Comparison of ENCODE assay signal across 1 cellular context in the genomic region with DNA sequence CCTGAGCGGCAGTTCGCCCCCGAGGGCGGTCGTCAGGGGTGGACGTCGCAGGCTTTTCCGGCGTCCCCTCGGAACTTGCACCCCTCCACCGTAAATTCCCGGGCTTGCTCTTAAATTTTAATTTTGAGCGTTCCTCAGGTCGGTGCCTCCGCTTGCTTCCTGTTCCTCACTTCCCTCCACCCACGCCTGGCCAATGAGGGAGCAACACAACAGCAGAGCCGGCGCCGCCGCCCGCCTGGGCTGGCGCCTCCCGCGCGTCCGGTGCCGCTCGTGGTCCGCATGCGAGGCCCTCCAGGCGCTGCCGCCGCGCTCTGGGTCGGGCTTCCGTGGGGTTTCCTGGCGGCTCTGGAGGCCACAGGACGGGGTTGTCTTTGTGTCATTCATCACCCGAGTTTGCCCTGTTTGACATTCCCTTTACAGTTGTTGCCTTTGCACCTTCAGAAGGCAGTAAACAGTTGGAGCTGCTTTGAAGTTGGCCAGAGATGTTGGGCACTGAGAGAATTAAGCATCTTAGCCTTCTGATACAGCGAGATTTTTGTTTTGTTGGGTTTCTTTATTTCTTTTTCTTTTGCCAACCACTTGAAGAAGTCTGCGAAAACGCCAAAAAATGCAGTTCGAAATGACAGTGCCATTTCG.
TF ChIP-seq lines count a peak whose summit lies in the region.

No MANE protein-coding gene starts in this region.

TF ChIP-seq in GM23338, 12 proteins besides CTCF, POLR2A, EP300 and RAD21 (continued from another document):
- TF ChIP-seq ZNF462 (CRISPR knock-in tag; IDR thresholded peaks at IDR 0.05) (no peak), EZH2 (IDR thresholded peaks at IDR 0.05; ENCODE audit: low read depth, unreplicated experiment) (no peak), ZNF331 (CRISPR knock-in tag; IDR thresholded peaks at IDR 0.05; ENCODE audit: low read depth) (no peak), NANOG (IDR thresholded peaks at IDR 0.05; ENCODE audit: borderline replicate concordance) (no peak), EZH2phosphoT487 (IDR thresholded peaks at IDR 0.05; ENCODE audit: unreplicated experiment) (no peak), REST (IDR thresholded peaks at IDR 0.05; ENCODE audit: unreplicated experiment) (no peak), ZNF114 (CRISPR knock-in tag; IDR thresholded peaks at IDR 0.05) (no peak), JUNB (IDR thresholded peaks at IDR 0.05; ENCODE audit: unreplicated experiment) (no peak)
